26 cellular contexts compared by ENCODE assay signal in genomic region chr2:137674991-137675390, GRCh38.
"Had no signal": no experiment of that assay in that cellular context is flagged by ENCODE, and none has a peak within 500 bp of the region (broad histone marks: within the 10 kb centered on the region; RNA-seq: fewer than 3 reads in every experiment).

No MANE protein-coding gene starts in this region.

- H3K4me1 ChIP-seq: stomach, suprapubic skin, testis, thyroid gland, tibial artery, tibial nerve, transverse colon, upper lobe of right lung, uterus, vagina had no signal

- H3K4me3 ChIP-seq: stomach, suprapubic skin, testis, thoracic aorta, thyroid gland, tibial artery, tibial nerve, transverse colon, upper lobe of left lung, upper lobe of right lung, uterus, vagina had no signal

- H3K27ac ChIP-seq: stomach, suprapubic skin, testis, thoracic aorta, thyroid gland, tibial artery, tibial nerve, transverse colon, upper lobe of left lung, upper lobe of right lung, uterus, vagina had no signal

- H3K9me3 ChIP-seq: stomach, suprapubic skin, testis, thoracic aorta, thyroid gland, tibial artery, tibial nerve, transverse colon, upper lobe of left lung, upper lobe of right lung, uterus, vagina had no signal

- ATAC-seq: stimulated activated effector memory CD8-positive, alpha-beta T cell treated with anti-CD3 and anti-CD28 coated beads, Interleukin-12 subunit alpha, Interleukin-12 subunit beta, amount 100 ng/mL, for 72 hours; stimulated activated memory B cell treated with anti-CD40 and anti-IgM and Interleukin-4, amounts not matched to agents 10 μg/mL and 1 μg/mL and 100 μg/mL, for 72 hours; stimulated activated naive B cell treated with anti-CD40 and anti-IgM and Interleukin-4, amounts not matched to agents 10 μg/mL and 1 μg/mL and 100 μg/mL, for 72 hours; stimulated activated naive CD8-positive, alpha-beta T cell treated with anti-CD3 and anti-CD28 coated beads, Interleukin-15, amount 100 ng/mL, for 72 hours; stimulated activated naive CD8-positive, alpha-beta T cell treated with anti-CD3 and anti-CD28 coated beads, Interleukin-15, Interleukin-2, amounts not matched to agents 100 U/mL and 50 U/mL, for 24 hours had no signal

- H3K27me3 ChIP-seq: stomach, suprapubic skin, testis, thyroid gland, tibial artery, tibial nerve, transverse colon, upper lobe of left lung, upper lobe of right lung, uterus, vagina had no signal

- DNase-seq: stimulated activated CD4-positive, alpha-beta T cell treated with anti-CD3 and anti-CD28 coated beads, Interleukin-2, amount 100 ng/mL, for 48 hours; stimulated activated CD4-positive, alpha-beta T cell treated with anti-CD3 and anti-CD28 coated beads, Interleukin-4, amount 100 ng/mL, for 1 hour; stimulated activated CD4-positive, alpha-beta T cell treated with anti-CD3 and anti-CD28 coated beads, Interleukin-4, amount 100 ng/mL, for 24 hours; stimulated activated CD4-positive, alpha-beta T cell treated with anti-CD3 and anti-CD28 coated beads, Interleukin-4, amount 100 ng/mL, for 4 hours; stimulated activated CD8-positive, alpha-beta memory T cell treated with anti-CD3 and anti-CD28 coated beads, Interleukin-4, amount 100 ng/mL, for 48 hours; stimulated activated naive B cell treated with anti-CD40 and anti-IgM and Interleukin-4, amounts not matched to agents 10 μg/mL and 1 μg/mL and 100 μg/mL, for 72 hours; stimulated activated naive CD4-positive, alpha-beta T cell; stimulated activated naive CD4-positive, alpha-beta T cell treated with Interleukin-2 at 50 U/mL for 16 hours; stimulated activated naive CD8-positive, alpha-beta T cell treated with anti-CD3 and anti-CD28 coated beads, Interleukin-15, amount 100 ng/mL, for 72 hours; stimulated activated naive CD8-positive, alpha-beta T cell treated with anti-CD3 and anti-CD28 coated beads, Interleukin-15, Interleukin-2, amounts not matched to agents 100 U/mL and 50 U/mL, for 24 hours; stomach; substantia nigra; testis; thyroid gland; tibial artery; transverse colon; trophoblast cell; upper lobe of left lung; upper lobe of right lung; uterus had no signal

- H3K36me3 ChIP-seq: stomach, suprapubic skin, thoracic aorta, thyroid gland, tibial artery, tibial nerve, transverse colon, upper lobe of left lung, upper lobe of right lung, uterus, vagina had no signal
